23 cellular contexts compared by ENCODE assay signal in genomic region chr6:160426146-160426545, GRCh38.
"Had no signal": no experiment of that assay in that cellular context is flagged by ENCODE, and none has a peak within 500 bp of the region (broad histone marks: within the 10 kb centered on the region; RNA-seq: fewer than 3 reads in every experiment).

No MANE protein-coding gene starts in this region.

- DNase-seq: activated CD4-positive, alpha-beta T cell treated with anti-CD3 and anti-CD28 coated beads, Interleukin-2, amount 10 ng/mL, durations not matched to agents 24 days and 14 days; activated CD8-positive, alpha-beta memory T cell treated with anti-CD3 and anti-CD28 coated beads, Interleukin-2, amount 10 ng/mL, durations not matched to agents 7 days and 5 days; activated CD8-positive, alpha-beta T cell treated with anti-CD3 and anti-CD28 coated beads for 36 hours; activated effector memory CD4-positive, alpha-beta T cell treated with anti-CD3 and anti-CD28 coated beads, Interleukin-2, amount 50 U/mL, for 16 hours; activated naive CD4-positive, alpha-beta T cell treated with anti-CD3 and anti-CD28 coated beads, Interleukin-2, amount 10 ng/mL, durations not matched to agents 7 days and 5 days; activated T-cell treated with anti-CD3 and anti-CD28 coated beads for 4 hours; central memory CD4-positive, alpha-beta T cell; colonic mucosa; endodermal cell; foreskin keratinocyte; immature natural killer cell; kidney glomerular epithelial cell; left ventricle myocardium inferior; natural killer cell; retina; spleen; stimulated activated CD4-positive, alpha-beta T cell treated with anti-CD3 and anti-CD28 coated beads, Interleukin-4, amount 100 ng/mL, for 1 hour; stimulated activated naive CD4-positive, alpha-beta T cell; SW 1271; T-helper 17 cell; thyroid gland; upper lobe of right lung had no signal

- H3K27me3 ChIP-seq: colonic mucosa, foreskin keratinocyte, hepatocyte, thyroid gland, upper lobe of right lung had no signal

- H3K79me2 ChIP-seq: hepatocyte had no signal

- H3K36me3 ChIP-seq: colonic mucosa, left ventricle myocardium inferior, spleen, thyroid gland, upper lobe of right lung had no signal

- H3K27ac ChIP-seq: colonic mucosa, foreskin keratinocyte, hepatocyte, left ventricle myocardium inferior, spleen, thyroid gland, upper lobe of right lung had no signal

- H3K4me3 ChIP-seq: colonic mucosa, hepatocyte, left ventricle myocardium inferior, spleen, thyroid gland, upper lobe of right lung had no signal

- H3K4me1 ChIP-seq: colonic mucosa, thyroid gland had no signal

- H3K4me2 ChIP-seq: hepatocyte had no signal
